In genomic region chr21:23968722-23969647, GRCh38 we compare ENCODE assay signal across 7 cellular contexts.
DNase-seq lines count a peak whose midpoint lies in the region; ATAC-seq and FAIRE-seq lines count a peak whose summit lies in the region.

No MANE protein-coding gene starts in this region.

- FAIRE-seq in urothelium cell line (lab: Jason Lieb, UNC): peak; percentile 40

- no peaks in the 10 kb centered on the region for H3K4me1 ChIP-seq in adipocyte (ENCODE audit: control insufficient read depth, insufficient read depth, low read length)

- no peak overlapping the region for H3K9ac ChIP-seq in adipocyte (ENCODE audit: low read length)

- H3K27me3 ChIP-seq in adipocyte (replicated peaks; ENCODE audit: control insufficient read depth, insufficient read depth, low read length): no peaks in the 10 kb centered on the region

- H3K27ac Mint-ChIP-seq in T-helper 1 cell treated with Interleukin-12 subunit alpha and Interleukin-12 subunit beta and Interleukin-4 antibody, amounts not matched to agents 30 μg/mL and 1 μg/mL, for 36 hours: peak overlapping the region; percentile 85
- peak overlapping the region; percentile 86 to 98 (median 93) for H3K27ac Mint-ChIP-seq in naive B cell

- H3K9me3 Mint-ChIP-seq in T-helper 1 cell treated with Interleukin-12 subunit alpha and Interleukin-12 subunit beta and Interleukin-4 antibody, amounts not matched to agents 30 μg/mL and 1 μg/mL, for 36 hours: no peaks in the 10 kb centered on the region
- peaks cover 0 to 11% (median 5%) of the 10 kb centered on the region in 7 donors for H3K9me3 Mint-ChIP-seq in naive B cell

- H3K9me3 ChIP-seq in adipocyte (ENCODE audit: control insufficient read depth, low read length): no peaks in the 10 kb centered on the region

- H3K36me3 ChIP-seq in adipocyte (ENCODE audit: control insufficient read depth, insufficient read depth, low read length, severe bottlenecking): no peaks in the 10 kb centered on the region

- peak; percentile 93 for ATAC-seq in GM18858 (IDR thresholded peaks at IDR 0.05; ENCODE audit: unreplicated experiment)
- ATAC-seq in HG02840 (IDR thresholded peaks at IDR 0.05; ENCODE audit: low FRiP score, unreplicated experiment): peak; percentile 94
- peak; percentile 89 to 90 for ATAC-seq in naive B cell (ENCODE audit: low read depth in 2 of 2)

- no peaks in the 10 kb centered on the region for H3K36me3 Mint-ChIP-seq in T-helper 1 cell treated with Interleukin-12 subunit alpha and Interleukin-12 subunit beta and Interleukin-4 antibody, amounts not matched to agents 30 μg/mL and 1 μg/mL, for 36 hours (ENCODE audit: low read depth)
- no peaks in the 10 kb centered on the region for H3K36me3 Mint-ChIP-seq in naive B cell

- H3K4me1 Mint-ChIP-seq in T-helper 1 cell treated with Interleukin-12 subunit alpha and Interleukin-12 subunit beta and Interleukin-4 antibody, amounts not matched to agents 30 μg/mL and 1 μg/mL, for 36 hours (ENCODE audit: low read depth): peaks cover 19% of the 10 kb centered on the region
- H3K4me1 Mint-ChIP-seq in naive B cell: peaks cover 19 to 52% (median 36%) of the 10 kb centered on the region in 3 donors

- H3K27me3 Mint-ChIP-seq in T-helper 1 cell treated with Interleukin-12 subunit alpha and Interleukin-12 subunit beta and Interleukin-4 antibody, amounts not matched to agents 30 μg/mL and 1 μg/mL, for 36 hours (ENCODE audit: low read depth): peaks cover 11% of the 10 kb centered on the region
- H3K27me3 Mint-ChIP-seq in naive B cell: no peaks in the 10 kb centered on the region

- H3K4me3 ChIP-seq in adipocyte (ENCODE audit: low read length): no peak overlapping the region

- DNase-seq in NCI-H1092 (lab: John Stamatoyannopoulos, UW): peak; percentile 78
- peak; percentile 49 for DNase-seq in adipocyte (ENCODE audit: low read depth)
- DNase-seq in naive B cell: peak; percentile 90
- peak; percentile 55 for DNase-seq in urothelium cell line (ENCODE audit: low spot score)

- peak overlapping the region; percentile 80 for H3K4me3 Mint-ChIP-seq in T-helper 1 cell treated with Interleukin-12 subunit alpha and Interleukin-12 subunit beta and Interleukin-4 antibody, amounts not matched to agents 30 μg/mL and 1 μg/mL, for 36 hours
- H3K4me3 Mint-ChIP-seq in naive B cell: peak overlapping the region; percentile 54 to 93 (median 88)
